In the genomic region with DNA sequence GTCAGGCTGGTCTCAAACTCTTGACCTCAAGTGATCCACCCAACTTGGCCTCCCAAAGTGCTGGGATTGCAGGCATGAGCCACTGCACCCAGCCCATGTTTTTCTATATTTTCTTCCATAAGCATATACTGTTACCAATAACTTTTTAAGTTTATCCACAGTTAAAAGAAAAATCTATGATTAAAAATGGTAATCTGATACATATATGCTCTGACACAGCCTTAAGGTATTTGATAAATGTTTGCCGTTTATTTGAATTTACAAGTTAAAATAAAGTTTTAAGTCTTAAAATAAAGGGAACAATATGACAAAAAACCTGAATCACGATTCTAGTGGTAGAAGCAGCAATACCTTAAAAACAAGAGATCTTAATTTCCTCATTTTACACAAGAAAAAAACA, we compare ENCODE assay signal across 22 cellular contexts. TPM values are rescaled to one million over a fixed set of nuclear protein-coding genes. Genes with fewer than 3 reads are reported as not detected.
DNase-seq lines count a peak whose midpoint lies in the region; ATAC-seq, FAIRE-seq and TF ChIP-seq lines count a peak whose summit lies in the region.
"Had no signal": no experiment of that assay in that cellular context is flagged by ENCODE, and none has a peak within 500 bp of the region (broad histone marks: within the 10 kb centered on the region; RNA-seq: fewer than 3 reads in every experiment).

No MANE protein-coding gene starts in this region.

- no peak for TF ChIP-seq EP300 in A549 (IDR thresholded peaks at IDR 0.05)

- H2AFZ ChIP-seq in PC-9: no peak overlapping the region

- WGBS in A549 (ENCODE audit: missing lambda C conversion rate): 64% methylated on average over 2 of the region's 2 CpGs

- no peaks in the 10 kb centered on the region for H3K9me2 ChIP-seq in PC-9 (ENCODE audit: insufficient read depth)

- DNase-seq in A549 (ENCODE audit: low read depth in 1 of 2, low spot score in 1 of 2) (no peak), PC-9 (no peak), fibroblast of gingiva (ENCODE audit: low read depth) (peak; percentile 12), T1000 (lab: John Stamatoyannopoulos, UW) (no peak), KG1 (lab: John Stamatoyannopoulos, UW) (no peak)
- DNase-seq: activated CD4-positive, alpha-beta T cell treated with anti-CD3 and anti-CD28 coated beads for 4 hours; HCEC 1CT; heart left ventricle; left ventricle myocardium inferior; midbrain; NCI-H1105; NCI-H2081; NCI-H510A treated with DMSO at 0.1 percent for 48 hours; RPMI8226; small intestine; stimulated activated naive CD4-positive, alpha-beta T cell treated with Interleukin-2 at 50 U/mL for 16 hours had no signal

- H3K4me1 ChIP-seq in A549: peaks cover 23% of the 10 kb centered on the region
- peaks cover 56% of the 10 kb centered on the region for H3K4me1 ChIP-seq in BLaER1
- peaks cover 32% of the 10 kb centered on the region for H3K4me1 ChIP-seq in PC-9 (replicated peaks; ENCODE audit: insufficient read depth)

- H3K36me3 ChIP-seq in BLaER1 (peaks cover 72% of the 10 kb centered on the region), PC-9 (ENCODE audit: low read depth) (peaks cover 20% of the 10 kb centered on the region)

- H3K4me2 ChIP-seq in A549 (0 out of 3 replicates have a peak overlapping the region, but pooled peaks have one; percentile 16), BLaER1 (peak overlapping the region; percentile 92), PC-9 (peak overlapping the region; percentile 9; the same call in 1 of the 2 replicates)

- POLR2A ChIA-PET in A549 (lab: Yijun Ruan, JAX): no interaction called here
- POLR2A ChIA-PET in PC-9 (lab: Charles Lee; ENCODE audit: unreplicated experiment): no interaction called here

- no peak for FAIRE-seq in A549 (lab: Jason Lieb, UNC)
- FAIRE-seq: D721Med, endometrium, small intestine had no signal

- H4K20me1 ChIP-seq in BLaER1: peaks cover 92% of the 10 kb centered on the region
- H4K20me1 ChIP-seq in PC-9 (ENCODE audit: insufficient read depth): peaks cover 10% of the 10 kb centered on the region; the same call in 1 of the 2 replicates

- no peaks in the 10 kb centered on the region for H3K27me3 ChIP-seq in BLaER1
- no peaks in the 10 kb centered on the region for H3K27me3 ChIP-seq in PC-9 (ENCODE audit: insufficient read depth, low read depth)
- H3K27me3 ChIP-seq: heart left ventricle, tibial nerve had no signal

- TF ChIP-seq POLR2A in A549 (IDR thresholded peaks at IDR 0.05; ENCODE audit: low read length): no peak

- H3F3A ChIP-seq in PC-9 (ENCODE audit: insufficient read depth, low read depth): peaks cover 8% of the 10 kb centered on the region; the same call in 1 of the 2 replicates

- no peak for TF ChIP-seq RAD21 in A549 (conservative IDR thresholded peaks at IDR 0.05 in 1 of 2, IDR thresholded peaks at IDR 0.05 in 1 of 2)

- H3K9ac ChIP-seq in BLaER1: peak overlapping the region; percentile 27; the same call in 1 of the 2 replicates

- TF ChIP-seq CTCF in A549 (IDR thresholded peaks at IDR 0.05): no peak
- no peak for TF ChIP-seq CTCF in PC-9 (conservative IDR thresholded peaks at IDR 0.05)

- ATAC-seq in A549 (no peak), HG03025 (IDR thresholded peaks at IDR 0.05; ENCODE audit: low FRiP score, unreplicated experiment) (no peak)
- ATAC-seq: heart left ventricle had no signal

- H3K4me3 ChIP-seq in A549: no peak overlapping the region
- no peak overlapping the region for H3K4me3 ChIP-seq in BLaER1
- no peak overlapping the region for H3K4me3 ChIP-seq in PC-9
- H3K4me3 ChIP-seq: heart left ventricle, left ventricle myocardium inferior, SK-N-MC, tibial nerve had no signal

- BruUV-seq in PC-9 (replicated peaks; lab: Mats Ljungman, UMichigan): no TSS peak

- H3K9me3 ChIP-seq in A549 (no peaks in the 10 kb centered on the region), BLaER1 (no peaks in the 10 kb centered on the region), PC-9 (ENCODE audit: insufficient read depth, low read depth) (no peaks in the 10 kb centered on the region)
- H3K9me3 ChIP-seq: heart left ventricle, left ventricle myocardium inferior, tibial nerve had no signal

- intact Hi-C loops in PC-9 (cut with micrococcal nuclease; ENCODE audit: unreplicated experiment): no loop called here

- peaks cover 69% of the 10 kb centered on the region for H3K79me2 ChIP-seq in PC-9 (ENCODE audit: low read depth)

- CTCF ChIA-PET in A549 (lab: Yijun Ruan, JAX): no interaction called here
- CTCF ChIA-PET in PC-9 (lab: Charles Lee): no interaction called here

- H3K27ac ChIP-seq in A549 (no peak overlapping the region), BLaER1 (peak overlapping the region; percentile 8; the same call in 1 of the 2 replicates), PC-9 (no peak overlapping the region)
- H3K27ac ChIP-seq: heart left ventricle, left ventricle myocardium inferior, SK-N-MC, tibial nerve had no signal

TF ChIP-seq in A549, 52 proteins besides CTCF, POLR2A, EP300 and RAD21 (continues in another document):
- no peak for TF ChIP-seq HOXB13 (CRISPR knock-in tag; IDR thresholded peaks at IDR 0.05; ENCODE audit: low read depth)
- TF ChIP-seq GATA3 (IDR thresholded peaks at IDR 0.05; ENCODE audit: borderline replicate concordance): no peak
- TF ChIP-seq HOXA7 (CRISPR knock-in tag; IDR thresholded peaks at IDR 0.05): no peak
- TF ChIP-seq ZFP36 (IDR thresholded peaks at IDR 0.05; ENCODE audit: borderline replicate concordance, partially characterized antibody): no peak
- no peak for TF ChIP-seq RCOR1 (IDR thresholded peaks at IDR 0.05; ENCODE audit: low read depth, low read length)
- no peak for TF ChIP-seq RNF2 (IDR thresholded peaks at IDR 0.05; ENCODE audit: borderline replicate concordance, low read depth)
- TF ChIP-seq CEBPB (IDR thresholded peaks at IDR 0.05): no peak
- TF ChIP-seq BHLHE40 (IDR thresholded peaks at IDR 0.05; ENCODE audit: low read depth, low read length): no peak
- TF ChIP-seq, protein P1, sequence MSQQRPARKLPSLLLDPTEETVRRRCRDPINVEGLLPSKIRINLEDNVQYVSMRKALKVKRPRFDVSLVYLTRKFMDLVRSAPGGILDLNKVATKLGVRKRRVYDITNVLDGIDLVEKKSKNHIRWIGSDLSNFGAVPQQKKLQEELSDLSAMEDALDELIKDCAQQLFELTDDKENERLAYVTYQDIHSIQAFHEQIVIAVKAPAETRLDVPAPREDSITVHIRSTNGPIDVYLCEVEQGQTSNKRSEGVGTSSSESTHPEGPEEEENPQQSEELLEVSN (IDR thresholded peaks at IDR 0.05; ENCODE audit: borderline replicate concordance, low read depth): no peak
- TF ChIP-seq, protein P2, sequence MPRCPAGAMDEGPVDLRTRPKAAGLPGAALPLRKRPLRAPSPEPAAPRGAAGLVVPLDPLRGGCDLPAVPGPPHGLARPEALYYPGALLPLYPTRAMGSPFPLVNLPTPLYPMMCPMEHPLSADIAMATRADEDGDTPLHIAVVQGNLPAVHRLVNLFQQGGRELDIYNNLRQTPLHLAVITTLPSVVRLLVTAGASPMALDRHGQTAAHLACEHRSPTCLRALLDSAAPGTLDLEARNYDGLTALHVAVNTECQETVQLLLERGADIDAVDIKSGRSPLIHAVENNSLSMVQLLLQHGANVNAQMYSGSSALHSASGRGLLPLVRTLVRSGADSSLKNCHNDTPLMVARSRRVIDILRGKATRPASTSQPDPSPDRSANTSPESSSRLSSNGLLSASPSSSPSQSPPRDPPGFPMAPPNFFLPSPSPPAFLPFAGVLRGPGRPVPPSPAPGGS (IDR thresholded peaks at IDR 0.05): no peak
- TF ChIP-seq ZNF302 (CRISPR knock-in tag; IDR thresholded peaks at IDR 0.05): no peak
- TF ChIP-seq MAFK (IDR thresholded peaks at IDR 0.05; ENCODE audit: partially characterized antibody): no peak
- TF ChIP-seq FOSL2 (IDR thresholded peaks at IDR 0.05): no peak
- no peak for TF ChIP-seq FOSL2 (CRISPR knock-in tag; IDR thresholded peaks at IDR 0.05)
- TF ChIP-seq NR3C1 (IDR thresholded peaks at IDR 0.05): no peak
- TF ChIP-seq EHF (CRISPR knock-in tag; IDR thresholded peaks at IDR 0.05): no peak
- TF ChIP-seq TP53 (CRISPR knock-in tag; IDR thresholded peaks at IDR 0.05): no peak

RNA-seq across cellular contexts. Expression of a gene that starts 5.2 kb away (rescaled TPM):
- polyA plus RNA-seq in A549 (2011; rRNA removed) (30.0 and 30.7 TPM in 2 replicates), A549 (2017; fragmentation: RNase III; extraction: RNeasy Plus Mini Kit Qiagen cat#74134 plus additional on column Dnase treatment) (30.9 to 31.6 TPM (median 31.0 TPM) in 3 replicates)
- 7.9 and 10.0 TPM in 2 replicates for polyA plus RNA-seq in A549 (2012; cell fraction: cytosol; rRNA removed)
- 11.2 and 17.9 TPM in 2 replicates for polyA plus RNA-seq in A549 (2012; cell fraction: nucleus; rRNA removed)
- 9.8 and 11.4 TPM in 2 replicates for polyA minus RNA-seq in A549 (2011; rRNA and poly(A)+ RNA removed)
- 45.7 and 53.3 TPM in 2 replicates for total RNA-seq in PC-9 (2021)

RNA-seq across cellular contexts. Expression of a gene that starts 52.1 kb away (rescaled TPM):
- 339 and 652 TPM in 2 replicates for polyA plus RNA-seq in A549 (2011; rRNA removed)
- polyA plus RNA-seq in A549 (2012; cell fraction: cytosol; rRNA removed): 383 and 445 TPM in 2 replicates
- 207 and 251 TPM in 2 replicates for polyA plus RNA-seq in A549 (2012; cell fraction: nucleus; rRNA removed)
- 582 to 629 TPM (median 605 TPM) in 3 replicates for polyA plus RNA-seq in A549 (2017; fragmentation: RNase III; extraction: RNeasy Plus Mini Kit Qiagen cat#74134 plus additional on column Dnase treatment)
- 152 and 175 TPM in 2 replicates for polyA minus RNA-seq in A549 (2011; rRNA and poly(A)+ RNA removed)
- total RNA-seq in PC-9 (2021): 278 and 282 TPM in 2 replicates

Comparison
In these comparisons a context has a peak if more than half of its experiments do, and no peak if none do; other contexts are left out.
1. H3K4me2 ChIP-seq: peak in every context shown above with its lines; median percentile 92 in BLaER1; 16 in A549; 9 in PC-9.